In the genomic region with DNA sequence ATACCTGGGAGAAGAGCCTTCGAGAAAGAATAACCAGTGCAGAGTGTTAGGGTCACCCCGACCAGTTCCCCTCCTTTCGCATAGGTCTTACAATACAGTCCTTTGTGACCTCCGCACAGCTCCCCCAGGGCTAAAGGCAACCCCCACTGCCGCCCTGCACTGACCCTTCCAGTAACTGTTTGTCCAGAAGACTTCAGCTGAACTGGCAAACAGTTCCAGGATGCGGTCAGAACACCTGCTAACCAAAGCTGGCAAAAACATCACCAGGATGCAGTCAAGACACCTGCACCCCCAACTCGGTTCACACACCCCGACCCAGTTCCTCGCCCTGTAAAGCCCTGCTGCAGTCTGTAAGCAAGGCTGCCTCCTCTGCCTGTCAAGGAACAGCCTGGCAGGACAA, we compare ENCODE assay signal across 1 cellular context.
TF ChIP-seq lines count a peak whose summit lies in the region.

No MANE protein-coding gene starts in this region.

TF ChIP-seq in HepG2, 621 proteins besides CTCF, POLR2A, EP300 and RAD21 (continued from another document):
- TF ChIP-seq, protein P1, sequence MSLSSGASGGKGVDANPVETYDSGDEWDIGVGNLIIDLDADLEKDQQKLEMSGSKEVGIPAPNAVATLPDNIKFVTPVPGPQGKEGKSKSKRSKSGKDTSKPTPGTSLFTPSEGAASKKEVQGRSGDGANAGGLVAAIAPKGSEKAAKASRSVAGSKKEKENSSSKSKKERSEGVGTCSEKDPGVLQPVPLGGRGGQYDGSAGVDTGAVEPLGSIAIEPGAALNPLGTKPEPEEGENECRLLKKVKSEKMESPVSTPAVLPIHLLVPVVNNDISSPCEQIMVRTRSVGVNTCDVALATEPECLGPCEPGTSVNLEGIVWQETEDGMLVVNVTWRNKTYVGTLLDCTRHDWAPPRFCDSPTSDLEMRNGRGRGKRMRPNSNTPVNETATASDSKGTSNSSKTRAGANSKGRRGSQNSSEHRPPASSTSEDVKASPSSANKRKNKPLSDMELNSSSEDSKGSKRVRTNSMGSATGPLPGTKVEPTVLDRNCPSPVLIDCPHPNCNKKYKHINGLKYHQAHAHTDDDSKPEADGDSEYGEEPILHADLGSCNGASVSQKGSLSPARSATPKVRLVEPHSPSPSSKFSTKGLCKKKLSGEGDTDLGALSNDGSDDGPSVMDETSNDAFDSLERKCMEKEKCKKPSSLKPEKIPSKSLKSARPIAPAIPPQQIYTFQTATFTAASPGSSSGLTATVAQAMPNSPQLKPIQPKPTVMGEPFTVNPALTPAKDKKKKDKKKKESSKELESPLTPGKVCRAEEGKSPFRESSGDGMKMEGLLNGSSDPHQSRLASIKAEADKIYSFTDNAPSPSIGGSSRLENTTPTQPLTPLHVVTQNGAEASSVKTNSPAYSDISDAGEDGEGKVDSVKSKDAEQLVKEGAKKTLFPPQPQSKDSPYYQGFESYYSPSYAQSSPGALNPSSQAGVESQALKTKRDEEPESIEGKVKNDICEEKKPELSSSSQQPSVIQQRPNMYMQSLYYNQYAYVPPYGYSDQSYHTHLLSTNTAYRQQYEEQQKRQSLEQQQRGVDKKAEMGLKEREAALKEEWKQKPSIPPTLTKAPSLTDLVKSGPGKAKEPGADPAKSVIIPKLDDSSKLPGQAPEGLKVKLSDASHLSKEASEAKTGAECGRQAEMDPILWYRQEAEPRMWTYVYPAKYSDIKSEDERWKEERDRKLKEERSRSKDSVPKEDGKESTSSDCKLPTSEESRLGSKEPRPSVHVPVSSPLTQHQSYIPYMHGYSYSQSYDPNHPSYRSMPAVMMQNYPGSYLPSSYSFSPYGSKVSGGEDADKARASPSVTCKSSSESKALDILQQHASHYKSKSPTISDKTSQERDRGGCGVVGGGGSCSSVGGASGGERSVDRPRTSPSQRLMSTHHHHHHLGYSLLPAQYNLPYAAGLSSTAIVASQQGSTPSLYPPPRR (CRISPR knock-in tag; IDR thresholded peaks at IDR 0.05; ENCODE audit: borderline replicate concordance) = no peak
- TF ChIP-seq NR2F6 (IDR thresholded peaks at IDR 0.05) = no peak
- peak; percentile 45; the same call in 1 of the 2 replicates for TF ChIP-seq NR2F6 (CRISPR knock-in tag; IDR thresholded peaks at IDR 0.05)
- TF ChIP-seq, protein P2, sequence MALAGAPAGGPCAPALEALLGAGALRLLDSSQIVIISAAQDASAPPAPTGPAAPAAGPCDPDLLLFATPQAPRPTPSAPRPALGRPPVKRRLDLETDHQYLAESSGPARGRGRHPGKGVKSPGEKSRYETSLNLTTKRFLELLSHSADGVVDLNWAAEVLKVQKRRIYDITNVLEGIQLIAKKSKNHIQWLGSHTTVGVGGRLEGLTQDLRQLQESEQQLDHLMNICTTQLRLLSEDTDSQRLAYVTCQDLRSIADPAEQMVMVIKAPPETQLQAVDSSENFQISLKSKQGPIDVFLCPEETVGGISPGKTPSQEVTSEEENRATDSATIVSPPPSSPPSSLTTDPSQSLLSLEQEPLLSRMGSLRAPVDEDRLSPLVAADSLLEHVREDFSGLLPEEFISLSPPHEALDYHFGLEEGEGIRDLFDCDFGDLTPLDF (CRISPR knock-in tag; IDR thresholded peaks at IDR 0.05) = no peak
